32 cellular contexts compared by ENCODE assay signal in genomic region chr4:186335793-186336192, GRCh38.
"Had no signal": no experiment of that assay in that cellular context is flagged by ENCODE, and none has a peak within 500 bp of the region (broad histone marks: within the 10 kb centered on the region; RNA-seq: fewer than 3 reads in every experiment).

No MANE protein-coding gene starts in this region.

- H3K4me1 ChIP-seq: adrenal gland, ascending aorta, body of pancreas, breast epithelium had no signal

- H3K27me3 ChIP-seq: adrenal gland, ascending aorta, body of pancreas, brain microvascular endothelial cell, breast epithelium, cardiac muscle cell had no signal

- H3K9me3 ChIP-seq: adrenal gland, ascending aorta had no signal

- ATAC-seq: activated naive CD4-positive, alpha-beta T cell treated with anti-CD3 and anti-CD28 coated beads, Interleukin-2, amount 50 U/mL, for 72 hours; activated naive CD8-positive, alpha-beta T cell treated with anti-CD3 and anti-CD28 coated beads, Interleukin-2, amount 50 U/mL, for 24 hours; activated T-cell treated with anti-CD3 and anti-CD28 coated beads, Interleukin-2, amount 50 U/mL, for 4 hours; activated T-cell treated with anti-CD3 and anti-CD28 coated beads, Interleukin-2, amount 50 U/mL, for 72 hours; activated T-helper 17 cell treated with anti-CD3 and anti-CD28 coated beads, Interleukin-2, amount 50 U/mL, for 72 hours; body of pancreas had no signal

- H3K4me3 ChIP-seq: adrenal gland, ascending aorta, body of pancreas, breast epithelium, cardiac muscle cell had no signal

- DNase-seq: activated effector memory CD4-positive, alpha-beta T cell treated with anti-CD3 and anti-CD28 coated beads, Interleukin-2, amount 50 U/mL, for 16 hours; activated effector memory CD4-positive, alpha-beta T cell treated with Interleukin-2 at 50 U/mL for 16 hours; activated gamma-delta T cell; activated gamma-delta T cell treated with Interleukin-2 at 50 U/mL for 16 hours; activated naive CD4-positive, alpha-beta T cell; activated naive CD4-positive, alpha-beta T cell treated with anti-CD3 and anti-CD28 coated beads for 36 hours; activated naive CD4-positive, alpha-beta T cell treated with anti-CD3 and anti-CD28 coated beads, Interleukin-2, amount 10 ng/mL, durations not matched to agents 7 days and 5 days; activated naive CD4-positive, alpha-beta T cell treated with anti-CD3 and anti-CD28 coated beads, Interleukin-2, amount 50 U/mL, for 16 hours; activated naive CD4-positive, alpha-beta T cell treated with Interleukin-2 at 50 U/mL for 16 hours; activated naive CD8-positive, alpha-beta T cell treated with anti-CD3 and anti-CD28 coated beads for 36 hours; activated naive CD8-positive, alpha-beta T cell treated with anti-CD3 and anti-CD28 coated beads, Interleukin-2, amount 10 ng/mL, durations not matched to agents 7 days and 5 days; activated naive CD8-positive, alpha-beta T cell treated with anti-CD3 and anti-CD28 coated beads, Interleukin-2, amount 50 U/mL, for 24 hours; activated T-cell treated with anti-CD3 and anti-CD28 coated beads, Interleukin-2, amount 50 U/mL, for 1 hour; activated T-cell treated with anti-CD3 and anti-CD28 coated beads, Interleukin-2, amount 50 U/mL, for 24 hours; activated T-cell treated with anti-CD3 and anti-CD28 coated beads, Interleukin-2, amount 50 U/mL, for 4 hours; activated T-cell treated with anti-CD3 and anti-CD28 coated beads, Interleukin-2, amount 50 U/mL, for 48 hours; activated T-cell treated with anti-CD3 and anti-CD28 coated beads, Interleukin-2, amount 50 U/mL, for 72 hours; adrenal gland; amniotic stem cell; amygdala; anterior cingulate cortex; aorta; body of pancreas; brain microvascular endothelial cell; caudate nucleus; central memory CD4-positive, alpha-beta T cell; cerebellar nuclear complex had no signal

- H3K27ac ChIP-seq: adrenal gland, ascending aorta, body of pancreas, brain microvascular endothelial cell, breast epithelium, cardiac muscle cell had no signal

- H3K36me3 ChIP-seq: adrenal gland, ascending aorta, brain microvascular endothelial cell, breast epithelium, cardiac muscle cell had no signal
